In genomic region chr4:8394806-8395205, GRCh38 we compare ENCODE assay signal across 13 cellular contexts. TPM values are rescaled to one million over a fixed set of nuclear protein-coding genes. Genes with fewer than 3 reads are reported as not detected.
DNase-seq lines count a peak whose midpoint lies in the region; ATAC-seq, FAIRE-seq and TF ChIP-seq lines count a peak whose summit lies in the region.
"Had no signal": no experiment of that assay in that cellular context is flagged by ENCODE, and none has a peak within 500 bp of the region (broad histone marks: within the 10 kb centered on the region; RNA-seq: fewer than 3 reads in every experiment).

No MANE protein-coding gene starts in this region.

- peaks cover 5% of the 10 kb centered on the region; the same call in 1 of the 2 replicates for H3F3A ChIP-seq in OCI-LY1 (ENCODE audit: insufficient read depth, low read length)

- DNase-seq in substantia nigra (lab: John Stamatoyannopoulos, UW) = peak in 33 of 49 donors; percentile 18 to 79 (median 49)
- no peak for DNase-seq in aorta
- no peak for DNase-seq in SKM-1 treated with dmso at 0.1 percent for 144 hours (lab: John Stamatoyannopoulos, UW; ENCODE audit: unreplicated experiment)
- DNase-seq in NCI-H526 (lab: John Stamatoyannopoulos, UW) = no peak
- DNase-seq in HepG2 (ENCODE audit: low spot score) = no peak
- DNase-seq: MV-4-11; naive thymus-derived CD4-positive, alpha-beta T cell; SW 1271 had no signal

- H3K36me3 ChIP-seq in OCI-LY1 (ENCODE audit: insufficient read depth, low read length) (no peaks in the 10 kb centered on the region), esophagus (ENCODE audit: control insufficient read depth in 2 of 2, insufficient read depth in 2 of 2, low read length in 1 of 2) (peaks cover 4 to 44% of the 10 kb centered on the region in 2 donors), muscle layer of colon (ENCODE audit: insufficient read depth, low read length) (peaks cover 33% of the 10 kb centered on the region), aorta (ENCODE audit: control insufficient read depth in 1 of 2, insufficient read depth in 2 of 2, low read length in 1 of 2) (peaks cover 0 to 4% of the 10 kb centered on the region in 2 donors), HepG2 (replicated peaks in 1 of 2; ENCODE audit: control insufficient read depth in 1 of 2, insufficient read depth in 2 of 2, low read length in 2 of 2) (peaks cover 0 to 23% of the 10 kb centered on the region in 2 experiments; a peak in 3 of 5 replicates)

- BruUV-seq in HepG2 (replicated peaks; lab: Mats Ljungman, UMichigan) = no TSS peak

- TF ChIP-seq POLR2A in HepG2 (IDR thresholded peaks at IDR 0.05; ENCODE audit: insufficient read depth in 1 of 2, low read depth in 2 of 2, low read length in 2 of 2) = no peak

- H3K79me2 ChIP-seq in OCI-LY1 (ENCODE audit: insufficient read depth, low read length) = no peaks in the 10 kb centered on the region
- H3K79me2 ChIP-seq in HepG2 (ENCODE audit: insufficient read depth, low read length) = no peaks in the 10 kb centered on the region

- intact Hi-C loops in aorta (cut with DNase I) = loop anchor here in 1 of 2 donors (5.0 kb wide), 1 partner anchor 128 kb away; the partner anchor contains the start of gene HTRA3
- intact Hi-C loops in HepG2 (cut with micrococcal nuclease; ENCODE audit: unreplicated experiment) = no loop called here

- no peak for TF ChIP-seq EP300 in HepG2 (IDR thresholded peaks at IDR 0.05; ENCODE audit: low read depth in 2 of 2, low read length in 2 of 2)
- TF ChIP-seq EP300 in HepG2 (CRISPR knock-in tag; IDR thresholded peaks at IDR 0.05; ENCODE audit: borderline replicate concordance) = no peak

- in situ Hi-C loops in HepG2 (cut with HindIII; ENCODE audit: extremely low pct_ligation_motif_present, low pct_unique_long_range_greater_than_20kb) = no loop called here

- POLR2A ChIA-PET in HepG2 (lab: Yijun Ruan, JAX) = no interaction called here

- peaks cover 87% of the 10 kb centered on the region for H3K4me1 ChIP-seq in OCI-LY1 (ENCODE audit: insufficient read depth, low read length, severe bottlenecking)
- H3K4me1 ChIP-seq in esophagus (ENCODE audit: control insufficient read depth in 2 of 2, insufficient read depth in 2 of 2, low read length in 1 of 2) = peaks cover 3 to 9% of the 10 kb centered on the region in 2 donors
- H3K4me1 ChIP-seq in muscle layer of colon (ENCODE audit: insufficient read depth, low read length) = peaks cover 39% of the 10 kb centered on the region
- H3K4me1 ChIP-seq in aorta (ENCODE audit: control insufficient read depth in 1 of 2, insufficient read depth in 2 of 2, low read length in 2 of 2) = no peaks in the 10 kb centered on the region
- no peaks in the 10 kb centered on the region for H3K4me1 ChIP-seq in HepG2 (ENCODE audit: insufficient read depth, low read length)

- ATAC-seq in aorta (ENCODE audit: low FRiP score) (no peak), HepG2 (no peak)
- ATAC-seq: naive thymus-derived CD4-positive, alpha-beta T cell had no signal

- H3K9ac ChIP-seq in OCI-LY1 (ENCODE audit: low read length) (peak overlapping the region; percentile 46; the same call in 1 of the 2 replicates), muscle layer of colon (ENCODE audit: low read length) (peak overlapping the region; percentile 0), HepG2 (ENCODE audit: insufficient read depth, low read depth, low read length) (no peak overlapping the region)

- FAIRE-seq in HepG2 (lab: Jason Lieb, UNC) = no peak
- FAIRE-seq: keratinocyte had no signal

- H4K20me1 ChIP-seq in OCI-LY1 (ENCODE audit: insufficient read depth, low read length) (no peaks in the 10 kb centered on the region), HepG2 (ENCODE audit: insufficient read depth, low read length) (no peaks in the 10 kb centered on the region)

- H3K9me3 ChIP-seq in OCI-LY1 (ENCODE audit: low read length) (no peaks in the 10 kb centered on the region), esophagus (ENCODE audit: control insufficient read depth in 2 of 2, insufficient read depth in 1 of 2, low read depth in 1 of 2, low read length in 1 of 2) (no peaks in the 10 kb centered on the region), muscle layer of colon (ENCODE audit: low read length) (no peaks in the 10 kb centered on the region), aorta (ENCODE audit: control insufficient read depth, low read length) (no peaks in the 10 kb centered on the region), HepG2 (ENCODE audit: low read length) (no peaks in the 10 kb centered on the region)
- H3K9me3 ChIP-seq: testis had no signal

- no peak overlapping the region; the same call in 1 of the 2 replicates for H3K4me2 ChIP-seq in OCI-LY1 (ENCODE audit: low read length)
- H3K4me2 ChIP-seq in HepG2 (ENCODE audit: low read depth, low read length) = no peak overlapping the region

- no peak for TF ChIP-seq CTCF in OCI-LY1 (IDR thresholded peaks at IDR 0.05; ENCODE audit: low read length)
- no peak for TF ChIP-seq CTCF in HepG2 (CRISPR knock-in tag; IDR thresholded peaks at IDR 0.05)

- no peak overlapping the region for H2AFZ ChIP-seq in OCI-LY1 (ENCODE audit: low read length)
- no peak overlapping the region for H2AFZ ChIP-seq in HepG2 (ENCODE audit: low read length)

- H3K9me2 ChIP-seq in OCI-LY1 (ENCODE audit: low read depth, low read length) = no peaks in the 10 kb centered on the region

- no peak for TF ChIP-seq RAD21 in HepG2 (CRISPR knock-in tag; IDR thresholded peaks at IDR 0.05)

- 83 to 84% methylated on average over 12 of the region's 12 CpGs for WGBS in esophagus, 2 donors
- 95% methylated on average over 12 of the region's 12 CpGs for WGBS in aorta, 2 donors
- 100% methylated on average over 10 of the region's 12 CpGs for WGBS in HepG2 (ENCODE audit: low lambda C conversion rate)

- H3K4me3 ChIP-seq in OCI-LY1 (ENCODE audit: low read depth, low read length, poor library complexity, severe bottlenecking) (no peak overlapping the region), esophagus (ENCODE audit: low read depth in 1 of 2, low read length in 2 of 2) (no peak overlapping the region), muscle layer of colon (ENCODE audit: low read depth in 1 of 2, low read length in 2 of 2) (peak overlapping the region in 1 of 2 donors; percentile 13), aorta (ENCODE audit: low read length in 2 of 2) (no peak overlapping the region), HepG2 (replicated peaks in 1 of 3; ENCODE audit: insufficient read depth in 1 of 3, low read depth in 2 of 3, low read length in 3 of 3) (no peak overlapping the region)
- H3K4me3 ChIP-seq: testis had no signal

- CTCF ChIA-PET in HepG2 (lab: Yijun Ruan, JAX; ENCODE audit: low intra/inter-chr PET ratio, low total read pairs) = no interaction called here

- H3K27me3 ChIP-seq in OCI-LY1 (ENCODE audit: insufficient read depth, low read length) (no peaks in the 10 kb centered on the region), esophagus (ENCODE audit: control insufficient read depth in 1 of 2, insufficient read depth in 2 of 2, low read length in 2 of 2) (no peaks in the 10 kb centered on the region), muscle layer of colon (ENCODE audit: control insufficient read depth in 1 of 2, insufficient read depth in 2 of 2, low read length in 2 of 2) (no peaks in the 10 kb centered on the region), aorta (ENCODE audit: control insufficient read depth in 1 of 2, insufficient read depth in 2 of 2, low read length in 1 of 2) (no peaks in the 10 kb centered on the region), HepG2 (ENCODE audit: control insufficient read depth in 1 of 2, insufficient read depth in 2 of 2, low read length in 2 of 2) (no peaks in the 10 kb centered on the region; a peak in 1 of 5 replicates)
- H3K27me3 ChIP-seq: testis had no signal

- H3K27ac ChIP-seq in OCI-LY1 (ENCODE audit: low read depth, low read length, poor library complexity, severe bottlenecking) (peak overlapping the region; percentile 100), esophagus (ENCODE audit: low read depth in 2 of 2, low read length in 1 of 2) (peak overlapping the region; percentile 59 to 82), muscle layer of colon (ENCODE audit: low read depth, low read length) (peak overlapping the region; percentile 66), substantia nigra (ENCODE audit: low read depth, low read length, poor library complexity, severe bottlenecking) (peak overlapping the region; percentile 95), aorta (ENCODE audit: low read depth in 1 of 2, low read length in 2 of 2) (no peak overlapping the region), HepG2 (ENCODE audit: extremely low read length, insufficient read depth, low read length) (no peak overlapping the region)

RNA-seq across cellular contexts. Expression of gene ACOX3, which starts 45.7 kb away (rescaled TPM):
- 10 to 100 TPM; 31.8 to 36.1 TPM for polyA plus RNA-seq in esophagus
- 10 to 100 TPM; 37.6 to 43.7 TPM for total RNA-seq in aorta
- polyA plus RNA-seq in aorta = 10 to 100 TPM; 26.3 to 33.6 TPM
- total RNA-seq in HepG2 (2016; rRNA removed; fragmentation: Illumina TruSeq; extraction: Trizol) = 17.0 and 17.8 TPM in 2 replicates
- total RNA-seq in HepG2 (2016; cell fraction: cytosol; rRNA removed; fragmentation: Illumina TruSeq; extraction: Trizol; ENCODE audit: low read depth) = 1.8 and 2.6 TPM in 2 replicates
- total RNA-seq in HepG2 (2016; cell fraction: insoluble cytoplasmic fraction; rRNA removed; fragmentation: Illumina TruSeq; extraction: Trizol) = 17.4 and 17.6 TPM in 2 replicates
- total RNA-seq in HepG2 (2016; cell fraction: membrane; rRNA removed; fragmentation: Illumina TruSeq; extraction: Trizol) = 3.3 and 3.5 TPM in 2 replicates
- total RNA-seq in HepG2 (2016; cell fraction: nucleus; rRNA removed; fragmentation: Illumina TruSeq; extraction: Trizol) = 11.7 and 13.5 TPM in 2 replicates
- polyA plus RNA-seq in HepG2 (2011; rRNA removed) = 4.2 and 5.8 TPM in 2 replicates
- polyA plus RNA-seq in HepG2 (2011; cell fraction: cytosol; rRNA removed) = 4.2 and 5.6 TPM in 2 replicates
- 14.4 TPM in 2 replicates for polyA plus RNA-seq in HepG2 (2011; cell fraction: nucleus; rRNA removed)
- 9.4 and 11.1 TPM in 2 replicates for polyA plus RNA-seq in HepG2 (2012)
- polyA plus RNA-seq in HepG2 (2016; cell fraction: cytosol; fragmentation: Illumina TruSeq; extraction: Trizol; ENCODE audit: low read depth) = 0.98 and 1.3 TPM in 2 replicates
- polyA plus RNA-seq in HepG2 (2016; cell fraction: insoluble cytoplasmic fraction; fragmentation: Illumina TruSeq; extraction: Trizol; ENCODE audit: low read depth) = 12.5 and 15.9 TPM in 2 replicates
- 1.2 and 1.9 TPM in 2 replicates for polyA plus RNA-seq in HepG2 (2016; cell fraction: membrane; fragmentation: Illumina TruSeq; extraction: Trizol; ENCODE audit: low read depth)
- polyA plus RNA-seq in HepG2 (2016; cell fraction: nucleus; fragmentation: Illumina TruSeq; extraction: Trizol; ENCODE audit: insufficient read depth, low read depth) = 12.6 and 13.3 TPM in 2 replicates
- 3.1 and 10.1 TPM in 2 replicates for polyA minus RNA-seq in HepG2 (2011; rRNA and poly(A)+ RNA removed; ENCODE audit: low replicate concordance)
- polyA minus RNA-seq in HepG2 (2011; cell fraction: cytosol; rRNA and poly(A)+ RNA removed) = 4.0 and 5.3 TPM in 2 replicates
- polyA minus RNA-seq in HepG2 (2011; cell fraction: nucleus; rRNA and poly(A)+ RNA removed) = 8.6 and 9.6 TPM in 2 replicates

RNA-seq across cellular contexts. Expression of gene TRMT44, which starts 45.8 kb away (rescaled TPM):
- 10 to 100 TPM; 15.6 to 17.2 TPM for polyA plus RNA-seq in esophagus
- 10 to 100 TPM; 18.1 to 23.1 TPM for total RNA-seq in aorta
- 10 to 100 TPM in 1 of 2 donors, 1 to 10 TPM in 1; 6.1 to 10.3 TPM for polyA plus RNA-seq in aorta
- 6.5 and 8.6 TPM in 2 replicates for total RNA-seq in HepG2 (2016; rRNA removed; fragmentation: Illumina TruSeq; extraction: Trizol)
- total RNA-seq in HepG2 (2016; cell fraction: cytosol; rRNA removed; fragmentation: Illumina TruSeq; extraction: Trizol; ENCODE audit: low read depth) = 1.1 TPM in 2 replicates
- total RNA-seq in HepG2 (2016; cell fraction: insoluble cytoplasmic fraction; rRNA removed; fragmentation: Illumina TruSeq; extraction: Trizol) = 5.5 and 9.7 TPM in 2 replicates
- total RNA-seq in HepG2 (2016; cell fraction: membrane; rRNA removed; fragmentation: Illumina TruSeq; extraction: Trizol) = 2.7 and 2.8 TPM in 2 replicates
- 16.9 and 20.1 TPM in 2 replicates for total RNA-seq in HepG2 (2016; cell fraction: nucleus; rRNA removed; fragmentation: Illumina TruSeq; extraction: Trizol)
- polyA plus RNA-seq in HepG2 (2011; rRNA removed) = 5.8 and 6.9 TPM in 2 replicates
- polyA plus RNA-seq in HepG2 (2011; cell fraction: cytosol; rRNA removed) = 3.1 and 4.4 TPM in 2 replicates
- polyA plus RNA-seq in HepG2 (2011; cell fraction: nucleus; rRNA removed) = 24.7 and 30.2 TPM in 2 replicates
- 5.0 and 5.9 TPM in 2 replicates for polyA plus RNA-seq in HepG2 (2012)
- polyA plus RNA-seq in HepG2 (2016; cell fraction: cytosol; fragmentation: Illumina TruSeq; extraction: Trizol; ENCODE audit: low read depth) = 0.79 and 1.0 TPM in 2 replicates
- polyA plus RNA-seq in HepG2 (2016; cell fraction: insoluble cytoplasmic fraction; fragmentation: Illumina TruSeq; extraction: Trizol; ENCODE audit: low read depth) = 4.4 and 6.5 TPM in 2 replicates
- 1.4 TPM in 2 replicates for polyA plus RNA-seq in HepG2 (2016; cell fraction: membrane; fragmentation: Illumina TruSeq; extraction: Trizol; ENCODE audit: low read depth)
- polyA plus RNA-seq in HepG2 (2016; cell fraction: nucleus; fragmentation: Illumina TruSeq; extraction: Trizol; ENCODE audit: insufficient read depth, low read depth) = 15.4 and 17.7 TPM in 2 replicates
- polyA minus RNA-seq in HepG2 (2011; rRNA and poly(A)+ RNA removed; ENCODE audit: low replicate concordance) = 15.4 and 22.2 TPM in 2 replicates
- 4.7 and 5.7 TPM in 2 replicates for polyA minus RNA-seq in HepG2 (2011; cell fraction: cytosol; rRNA and poly(A)+ RNA removed)
- polyA minus RNA-seq in HepG2 (2011; cell fraction: nucleus; rRNA and poly(A)+ RNA removed) = 38.8 and 41.1 TPM in 2 replicates

Comparison
In these comparisons a context has a peak if more than half of its experiments do, and no peak if none do; other contexts are left out.
1. H3K27ac ChIP-seq: peak in OCI-LY1 (single experiment), esophagus (2 of 2), muscle layer of colon (single experiment) and substantia nigra (single experiment); none in aorta (0 of 2) and HepG2 (single experiment).
2. DNase-seq: peak in substantia nigra (33 of 49); none in aorta (0 of 2), SKM-1 treated with dmso at 0.1 percent for 144 hours (single experiment), NCI-H526 (0 of 2) and HepG2 (single experiment).